ENCODE assay signal across 20 cellular contexts in the genomic region with DNA sequence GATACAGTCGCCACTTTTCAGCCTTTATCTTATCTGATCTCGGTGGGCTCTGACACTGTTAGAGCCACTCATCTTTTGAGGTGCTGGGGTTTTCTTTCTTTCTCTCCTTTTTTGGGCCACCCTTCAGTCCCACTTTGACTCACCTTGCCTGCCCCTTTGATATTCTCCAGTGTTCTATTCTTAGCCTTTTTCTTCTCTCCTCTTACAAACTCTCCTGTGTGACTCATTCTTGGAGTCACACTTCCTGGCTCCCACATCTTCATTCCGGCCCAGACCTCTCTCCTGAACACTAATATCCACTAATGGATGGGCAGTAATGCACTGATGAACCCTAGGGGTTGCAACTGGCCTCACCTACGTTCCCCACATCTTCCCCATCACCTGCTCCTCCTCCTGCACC. TPM values are rescaled to one million over a fixed set of nuclear protein-coding genes. Genes with fewer than 3 reads are reported as not detected.
A peak's percentile ranks its signal among the peaks of the same experiment; 100 is the strongest.
DNase-seq lines count a peak whose midpoint lies in the region; ATAC-seq and TF ChIP-seq lines count a peak whose summit lies in the region.
"Had no signal": no experiment of that assay in that cellular context is flagged by ENCODE, and none has a peak within 500 bp of the region (broad histone marks: within the 10 kb centered on the region; RNA-seq: fewer than 3 reads in every experiment).

No MANE protein-coding gene starts in this region.

- intact Hi-C loops in mammary epithelial cell (cut with micrococcal nuclease): loop anchor here (10.0 kb wide), 1 partner anchor 46 kb away; no protein-coding TSS in a partner anchor

- H3K79me2 ChIP-seq in mammary epithelial cell (ENCODE audit: insufficient read depth, low read length): no peaks in the 10 kb centered on the region

- dilution Hi-C loops in mammary epithelial cell (cut with HindIII; ENCODE audit: low sequenced_read_pairs): no loop called here

- H3K4me1 Mint-ChIP-seq in activated T-cell treated with anti-CD3 and anti-CD28 coated beads, Interleukin-2, amount 50 U/mL, for 4 hours (ENCODE audit: low read depth): no peaks in the 10 kb centered on the region

- H3K9me3 ChIP-seq in mammary epithelial cell (replicated peaks; ENCODE audit: insufficient read depth, low read length): no peaks in the 10 kb centered on the region
- H3K9me3 ChIP-seq: HAP-1 had no signal

- no peaks in the 10 kb centered on the region for H3K36me3 ChIP-seq in mammary epithelial cell (ENCODE audit: insufficient read depth, low read length)
- H3K36me3 ChIP-seq: HAP-1 had no signal

- whole genome bisulfite sequencing in mammary epithelial cell (ENCODE audit: low coverage, missing lambda C conversion rate): 63% methylated on average over 4 of the region's 4 CpGs

- H4K20me1 ChIP-seq in mammary epithelial cell (ENCODE audit: insufficient read depth, low read length): no peaks in the 10 kb centered on the region

- H3K4me3 Mint-ChIP-seq in activated T-cell treated with anti-CD3 and anti-CD28 coated beads, Interleukin-2, amount 50 U/mL, for 4 hours: no peak overlapping the region
- H3K4me3 Mint-ChIP-seq: CD8-positive, alpha-beta T cell had no signal

- H2AFZ ChIP-seq in mammary epithelial cell (ENCODE audit: low read depth, low read length): no peak overlapping the region

- H3K9me3 Mint-ChIP-seq in activated T-cell treated with anti-CD3 and anti-CD28 coated beads, Interleukin-2, amount 50 U/mL, for 4 hours: no peaks in the 10 kb centered on the region
- H3K9me3 Mint-ChIP-seq: CD8-positive, alpha-beta T cell had no signal

- H3K27ac ChIP-seq in mammary epithelial cell (ENCODE audit: insufficient read depth, low read depth, low read length): no peak overlapping the region
- H3K27ac ChIP-seq: KMS-11 had no signal

- BruUV-seq in mammary epithelial cell (replicated peaks; lab: Mats Ljungman, UMichigan): no TSS peak

- no peaks in the 10 kb centered on the region for H3K27me3 ChIP-seq in mammary epithelial cell (ENCODE audit: insufficient read depth, low read length)

- no peak overlapping the region for H3K9ac ChIP-seq in mammary epithelial cell (ENCODE audit: insufficient read depth, low read length)
- H3K9ac ChIP-seq: KMS-11 had no signal

- in situ Hi-C loops in mammary epithelial cell (cut with MboI; ENCODE audit: low sequenced_read_pairs in 2 of 2): no loop called here

- H3K4me1 ChIP-seq in mammary epithelial cell (ENCODE audit: insufficient read depth, low read length): no peaks in the 10 kb centered on the region
- H3K4me1 ChIP-seq: HAP-1 had no signal

- H3K27me3 Mint-ChIP-seq in activated T-cell treated with anti-CD3 and anti-CD28 coated beads, Interleukin-2, amount 50 U/mL, for 4 hours (ENCODE audit: low read depth): peaks cover 33% of the 10 kb centered on the region

- H3K4me3 ChIP-seq in mammary epithelial cell (replicated peaks in 1 of 3; ENCODE audit: insufficient read depth in 1 of 3, low read depth in 2 of 3, low read length in 3 of 3): no peak overlapping the region
- H3K4me3 ChIP-seq: HAP-1 had no signal

- no peak for ATAC-seq in activated T-cell treated with anti-CD3 and anti-CD28 coated beads, Interleukin-2, amount 50 U/mL, for 4 hours
- ATAC-seq: CD8-positive, alpha-beta T cell; Panc1 had no signal

- H3K36me3 Mint-ChIP-seq in activated T-cell treated with anti-CD3 and anti-CD28 coated beads, Interleukin-2, amount 50 U/mL, for 4 hours (ENCODE audit: insufficient read depth): no peaks in the 10 kb centered on the region
- H3K36me3 Mint-ChIP-seq: CD8-positive, alpha-beta T cell had no signal

- CTCF ChIA-PET in mammary epithelial cell (lab: Charles Lee; ENCODE audit: low non-redundant PET): interaction anchor here (1.0 kb wide), 1 partner anchor 8 kb away, joined by 5 read pairs; no protein-coding TSS in a partner anchor

- peak; percentile 2 for DNase-seq in EH (ENCODE audit: low read depth)
- DNase-seq in HT1080 (ENCODE audit: low read depth): peak; percentile 61
- DNase-seq in mammary epithelial cell: peak; percentile 36
- DNase-seq in kidney tubule cell (ENCODE audit: low spot score): peak; percentile 69
- no peak for DNase-seq in activated T-cell treated with anti-CD3 and anti-CD28 coated beads, Interleukin-2, amount 50 U/mL, for 4 hours
- no peak for DNase-seq in retina
- no peak for DNase-seq in cerebellar cortex (ENCODE audit: low spot score)
- no peak for DNase-seq in GM19238 (ENCODE audit: insufficient read length, low spot score)
- DNase-seq: ACHN; CD8-positive, alpha-beta T cell; DND-41; NCI-H1105 treated with DMSO at 0.1 percent for 48 hours; NCI-H187; NCI-H446 treated with DMSO at 0.1 percent for 48 hours; NCI-H774; SIG-M5 had no signal

- TF ChIP-seq CTCF in mammary epithelial cell (conservative IDR thresholded peaks at IDR 0.05 in 1 of 2, IDR thresholded peaks at IDR 0.05 in 1 of 2; ENCODE audit: extremely low read depth in 1 of 2, insufficient read depth in 1 of 2, low read depth in 1 of 2, low read length in 2 of 2): no peak

- no peak overlapping the region for H3K4me2 ChIP-seq in mammary epithelial cell (ENCODE audit: insufficient read depth, low read depth, low read length)
- H3K4me2 ChIP-seq: KMS-11 had no signal

RNA-seq across cellular contexts. Expression of a gene that starts 2.2 kb away (rescaled TPM):
- total RNA-seq in HT1080 (2014; rRNA removed; shearing (Covaris generic)): not detected in 2 replicates
- polyA plus RNA-seq in HT1080 (2015; cell fraction: cytosol; rRNA removed): not detected in 2 replicates
- polyA plus RNA-seq in HT1080 (2015; cell fraction: nucleus; rRNA removed): not detected in 2 replicates
- not detected for total RNA-seq in mammary epithelial cell
- not detected for polyA plus RNA-seq in mammary epithelial cell
- polyA minus RNA-seq in mammary epithelial cell: not detected
- not detected for total RNA-seq in activated T-cell treated with anti-CD3 and anti-CD28 coated beads, Interleukin-2, amount 50 U/mL, for 4 hours
- total RNA-seq: CD8-positive, alpha-beta T cell had no signal
- polyA plus RNA-seq: BJ had no signal

RNA-seq across cellular contexts. Expression of a gene that starts 15.7 kb away (rescaled TPM):
- not detected in 2 replicates for total RNA-seq in HT1080 (2014; rRNA removed; shearing (Covaris generic))
- polyA plus RNA-seq in HT1080 (2015; cell fraction: cytosol; rRNA removed): not detected in 2 replicates
- not detected in 2 replicates for polyA plus RNA-seq in HT1080 (2015; cell fraction: nucleus; rRNA removed)
- not detected for total RNA-seq in mammary epithelial cell
- not detected for polyA plus RNA-seq in mammary epithelial cell
- polyA minus RNA-seq in mammary epithelial cell: not detected
- total RNA-seq in activated T-cell treated with anti-CD3 and anti-CD28 coated beads, Interleukin-2, amount 50 U/mL, for 4 hours: not detected
- total RNA-seq: CD8-positive, alpha-beta T cell had no signal
- polyA plus RNA-seq: BJ had no signal

Comparison
In these comparisons a context has a peak if more than half of its experiments do, and no peak if none do; other contexts are left out.
1. DNase-seq: peak in EH (single experiment), HT1080 (single experiment), mammary epithelial cell (single experiment) and kidney tubule cell (single experiment); none in activated T-cell treated with anti-CD3 and anti-CD28 coated beads, Interleukin-2, amount 50 U/mL, for 4 hours (single experiment), retina (single experiment), cerebellar cortex (single experiment) and GM19238 (single experiment).